2 cellular contexts compared by ENCODE assay signal in genomic region chr17:12982224-12982623, GRCh38.
TF ChIP-seq lines count a peak whose summit lies in the region.

No MANE protein-coding gene starts in this region.

TF ChIP-seq in HEK293, 187 proteins besides CTCF, POLR2A, EP300 and RAD21:
- no peak for TF ChIP-seq ZNF133 (tag by site-specific recombination; IDR thresholded peaks at IDR 0.05)
- 0 out of 2 replicates have a peak, but pooled peaks have one; percentile 40 for TF ChIP-seq ZNF629 (tag by site-specific recombination; IDR thresholded peaks at IDR 0.05)

TF ChIP-seq in K562, 482 proteins besides CTCF, POLR2A, EP300 and RAD21:
- TF ChIP-seq GABPA (tag; conservative IDR thresholded peaks at IDR 0.05; ENCODE audit: low read depth) (peak; percentile 48), ESRRB (CRISPR knock-in tag; IDR thresholded peaks at IDR 0.05; ENCODE audit: borderline replicate concordance) (no peak)
- TF ChIP-seq, protein P1, sequence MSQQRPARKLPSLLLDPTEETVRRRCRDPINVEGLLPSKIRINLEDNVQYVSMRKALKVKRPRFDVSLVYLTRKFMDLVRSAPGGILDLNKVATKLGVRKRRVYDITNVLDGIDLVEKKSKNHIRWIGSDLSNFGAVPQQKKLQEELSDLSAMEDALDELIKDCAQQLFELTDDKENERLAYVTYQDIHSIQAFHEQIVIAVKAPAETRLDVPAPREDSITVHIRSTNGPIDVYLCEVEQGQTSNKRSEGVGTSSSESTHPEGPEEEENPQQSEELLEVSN (IDR thresholded peaks at IDR 0.05; ENCODE audit: borderline replicate concordance in 1 of 2, extremely low read depth in 1 of 2, insufficient read depth in 1 of 2, insufficient read length in 1 of 2, low read depth in 1 of 2, low read length in 1 of 2, poor library complexity in 1 of 2, severe bottlenecking in 1 of 2), result peak in 1 of 2 experiments; percentile 11
